In the genomic region with DNA sequence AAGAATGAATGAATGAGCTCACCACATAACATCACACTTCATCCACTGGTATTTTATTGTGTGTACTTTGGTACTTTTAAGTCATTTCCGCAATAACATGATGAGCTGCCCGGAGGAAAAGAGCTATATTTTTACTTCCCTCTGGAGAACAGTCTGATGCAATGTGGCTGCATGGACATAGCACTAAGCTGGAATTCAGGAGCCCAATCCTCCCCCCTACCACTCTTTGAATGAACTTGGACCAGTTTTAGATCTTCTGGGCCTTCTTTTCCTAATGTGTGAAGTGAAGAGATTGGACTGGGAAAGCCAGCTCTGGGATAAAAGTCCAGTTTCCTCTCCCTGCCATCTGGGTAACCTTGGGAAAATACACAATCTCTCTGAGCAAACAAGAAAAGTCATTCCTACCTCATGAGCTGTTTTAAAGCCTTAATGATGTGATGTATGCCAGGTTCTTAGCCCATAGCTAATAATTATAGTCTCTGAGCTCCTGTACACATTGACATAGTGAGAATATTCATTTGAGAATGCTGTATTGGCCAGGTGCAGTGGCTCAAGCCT, we compare ENCODE assay signal across 21 cellular contexts.
A peak's percentile ranks its signal among the peaks of the same experiment; 100 is the strongest.
DNase-seq lines count a peak whose midpoint lies in the region; ATAC-seq and TF ChIP-seq lines count a peak whose summit lies in the region.
"Had no signal": no experiment of that assay in that cellular context is flagged by ENCODE, and none has a peak within 500 bp of the region (broad histone marks: within the 10 kb centered on the region; RNA-seq: fewer than 3 reads in every experiment).

No MANE protein-coding gene starts in this region.

- no peaks in the 10 kb centered on the region for H3K9me3 Mint-ChIP-seq in chondrocyte (ENCODE audit: low read depth)
- H3K9me3 Mint-ChIP-seq: CD8-positive, alpha-beta T cell; stimulated activated effector memory CD8-positive, alpha-beta T cell treated with anti-CD3 and anti-CD28 coated beads, Interleukin-12 subunit alpha, Interleukin-12 subunit beta, amount 100 ng/mL, for 72 hours had no signal

- no peak overlapping the region for H2AFZ ChIP-seq in mesenchymal stem cell (ENCODE audit: low read depth, low read length)

- no peaks in the 10 kb centered on the region for H3K9me3 ChIP-seq in mesenchymal stem cell (ENCODE audit: control insufficient read depth, low read length)
- H3K9me3 ChIP-seq: lower lobe of right lung, Peyer's patch, upper lobe of left lung had no signal

- H3K27ac Mint-ChIP-seq in chondrocyte (ENCODE audit: unreplicated experiment): peak overlapping the region; percentile 72
- H3K27ac Mint-ChIP-seq: CD8-positive, alpha-beta T cell; stimulated activated effector memory CD8-positive, alpha-beta T cell treated with anti-CD3 and anti-CD28 coated beads, Interleukin-12 subunit alpha, Interleukin-12 subunit beta, amount 100 ng/mL, for 72 hours had no signal

- peak; percentile 35 for DNase-seq in AG20443 (ENCODE audit: low spot score)
- DNase-seq in NCI-H774 (lab: John Stamatoyannopoulos, UW): peak; percentile 49
- no peak for DNase-seq in chondrocyte (ENCODE audit: low spot score)
- DNase-seq in mesenchymal stem cell: peak; percentile 6
- no peak for DNase-seq in DMS 273 (lab: John Stamatoyannopoulos, UW; ENCODE audit: unreplicated experiment)
- no peak for DNase-seq in retina
- DNase-seq: ACHN; activated CD4-positive, alpha-beta T cell treated with anti-CD3 and anti-CD28 coated beads for 4 hours; activated effector memory CD4-positive, alpha-beta T cell treated with anti-CD3 and anti-CD28 coated beads, Interleukin-2, amount 50 U/mL, for 16 hours; amniotic stem cell; CD8-positive, alpha-beta T cell; DMS79 treated with DMSO at 0.1 percent for 48 hours; lower lobe of right lung; NCI-H2029 treated with DMSO at 0.1 percent for 48 hours; NCI-H524 treated with DMSO at 0.1 percent for 48 hours; Peyer's patch; stimulated activated CD4-positive, alpha-beta T cell treated with anti-CD3 and anti-CD28 coated beads, Interleukin-12 subunit alpha, Interleukin-12 subunit beta, amount 100 ng/mL, for 4 hours; upper lobe of left lung had no signal

- no peak overlapping the region for H3K4ac ChIP-seq in mesenchymal stem cell (ENCODE audit: low read depth in 1 of 2, low read length in 2 of 2)

- no peak overlapping the region for H3K23ac ChIP-seq in mesenchymal stem cell (ENCODE audit: low read length in 2 of 2)

- TF ChIP-seq CTCF in chondrocyte (IDR thresholded peaks at IDR 0.05): no peak

- H3K27me3 ChIP-seq in mesenchymal stem cell (ENCODE audit: control insufficient read depth in 1 of 2, insufficient read depth in 1 of 2, low read length in 2 of 2): peaks cover 10% of the 10 kb centered on the region in 2 experiments
- H3K27me3 ChIP-seq: Peyer's patch, upper lobe of left lung had no signal

- H3K4me1 Mint-ChIP-seq in chondrocyte (ENCODE audit: low read depth): peaks cover 25% of the 10 kb centered on the region
- H3K4me1 Mint-ChIP-seq: stimulated activated effector memory CD8-positive, alpha-beta T cell treated with anti-CD3 and anti-CD28 coated beads, Interleukin-12 subunit alpha, Interleukin-12 subunit beta, amount 100 ng/mL, for 72 hours had no signal

- no peak overlapping the region for H2BK120ac ChIP-seq in mesenchymal stem cell (ENCODE audit: low read depth, low read length)

- H3K18ac ChIP-seq in mesenchymal stem cell (ENCODE audit: low read depth in 1 of 2, low read length in 2 of 2): no peak overlapping the region

- no peaks in the 10 kb centered on the region for H3K79me1 ChIP-seq in mesenchymal stem cell (replicated peaks; ENCODE audit: low read length, poor library complexity, severe bottlenecking)

- H3K4me2 ChIP-seq in mesenchymal stem cell (ENCODE audit: low read length, poor library complexity, severe bottlenecking): no peak overlapping the region

- no peak overlapping the region for H2AK5ac ChIP-seq in mesenchymal stem cell (ENCODE audit: low read length, severe bottlenecking)

- 96% methylated on average over 2 of the region's 2 CpGs for WGBS in mesenchymal stem cell

- H2BK15ac ChIP-seq in mesenchymal stem cell (ENCODE audit: low read depth, poor library complexity, severe bottlenecking): no peak overlapping the region

- no peak overlapping the region for H3K4me3 ChIP-seq in mesenchymal stem cell (ENCODE audit: insufficient read depth in 1 of 2, low read depth in 1 of 2, low read length in 2 of 2)
- H3K4me3 ChIP-seq: lower lobe of right lung, Peyer's patch, upper lobe of left lung had no signal

- H4K91ac ChIP-seq in mesenchymal stem cell (ENCODE audit: low read length): no peak overlapping the region

- H3K9ac ChIP-seq in mesenchymal stem cell (ENCODE audit: low read length): no peak overlapping the region

- H2BK5ac ChIP-seq in mesenchymal stem cell (ENCODE audit: low read depth, low read length, poor library complexity, severe bottlenecking): no peak overlapping the region

- H2BK12ac ChIP-seq in mesenchymal stem cell (ENCODE audit: low read length in 2 of 2): no peak overlapping the region

- no peak overlapping the region for H3K14ac ChIP-seq in mesenchymal stem cell (ENCODE audit: low read length in 2 of 2)

- no peaks in the 10 kb centered on the region for H3K4me1 ChIP-seq in mesenchymal stem cell (ENCODE audit: control insufficient read depth, insufficient read depth, low read depth, low read length)
- H3K4me1 ChIP-seq: lower lobe of right lung, Peyer's patch, upper lobe of left lung had no signal

- H3K27ac ChIP-seq in mesenchymal stem cell (ENCODE audit: low read length, poor library complexity, severe bottlenecking): no peak overlapping the region
- H3K27ac ChIP-seq: lower lobe of right lung, Peyer's patch had no signal

- H4K8ac ChIP-seq in mesenchymal stem cell (ENCODE audit: low read length): no peak overlapping the region

- H3K27me3 Mint-ChIP-seq in chondrocyte (ENCODE audit: low read depth): peaks cover 2% of the 10 kb centered on the region

- no peak overlapping the region for H3K4me3 Mint-ChIP-seq in chondrocyte (ENCODE audit: unreplicated experiment)
- H3K4me3 Mint-ChIP-seq: CD8-positive, alpha-beta T cell; stimulated activated effector memory CD8-positive, alpha-beta T cell treated with anti-CD3 and anti-CD28 coated beads, Interleukin-12 subunit alpha, Interleukin-12 subunit beta, amount 100 ng/mL, for 72 hours had no signal

- no peaks in the 10 kb centered on the region for H3K36me3 Mint-ChIP-seq in chondrocyte (ENCODE audit: low read depth)
- H3K36me3 Mint-ChIP-seq: CD8-positive, alpha-beta T cell; stimulated activated effector memory CD8-positive, alpha-beta T cell treated with anti-CD3 and anti-CD28 coated beads, Interleukin-12 subunit alpha, Interleukin-12 subunit beta, amount 100 ng/mL, for 72 hours had no signal

- no peak for ATAC-seq in GM19023 (IDR thresholded peaks at IDR 0.05; ENCODE audit: unreplicated experiment)
- ATAC-seq in GM18498 (IDR thresholded peaks at IDR 0.05; ENCODE audit: unreplicated experiment): no peak
- ATAC-seq: CD8-positive, alpha-beta T cell; stimulated activated effector memory CD8-positive, alpha-beta T cell treated with anti-CD3 and anti-CD28 coated beads, Interleukin-12 subunit alpha, Interleukin-12 subunit beta, amount 100 ng/mL, for 72 hours had no signal

- H3K36me3 ChIP-seq in mesenchymal stem cell (ENCODE audit: control insufficient read depth in 1 of 2, insufficient read depth in 2 of 2, low read depth in 1 of 2, low read length in 2 of 2): no peaks in the 10 kb centered on the region
- H3K36me3 ChIP-seq: lower lobe of right lung, Peyer's patch, upper lobe of left lung had no signal

Comparison
In these comparisons a context has a peak if more than half of its experiments do, and no peak if none do; other contexts are left out.
1. DNase-seq: peak in AG20443 (single experiment), NCI-H774 (single experiment) and mesenchymal stem cell (single experiment); none in chondrocyte (single experiment), DMS 273 (single experiment) and retina (single experiment).